Comparison of ENCODE assay signal across 16 cellular contexts in the genomic region with DNA sequence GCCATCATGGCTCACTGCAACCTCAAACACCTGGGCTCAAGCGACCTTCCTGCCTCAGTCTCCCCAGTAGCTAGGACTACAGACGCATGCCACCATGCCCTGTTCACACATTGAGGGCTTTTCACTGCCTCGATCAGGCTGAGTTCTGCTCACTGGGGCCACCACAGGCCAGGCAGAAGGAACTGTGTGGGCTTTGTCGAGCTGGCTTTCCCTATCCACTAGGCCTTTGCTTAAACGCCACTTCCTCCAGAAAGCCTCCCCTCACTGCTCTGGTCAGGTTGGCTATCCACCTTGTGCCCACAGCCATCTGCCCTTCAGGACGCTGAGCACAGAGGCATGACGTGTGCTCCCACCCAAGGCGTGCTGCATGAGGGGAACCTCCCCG. TPM values are rescaled to one million over a fixed set of nuclear protein-coding genes. Genes with fewer than 3 reads are reported as not detected.
DNase-seq lines count a peak whose midpoint lies in the region; ATAC-seq and TF ChIP-seq lines count a peak whose summit lies in the region.
"Had no signal": no experiment of that assay in that cellular context is flagged by ENCODE, and none has a peak within 500 bp of the region (broad histone marks: within the 10 kb centered on the region; RNA-seq: fewer than 3 reads in every experiment).

No MANE protein-coding gene starts in this region.

- TF ChIP-seq CTCF in HFFc6 (IDR thresholded peaks at IDR 0.05), result no peak
- TF ChIP-seq CTCF in activated CD8-positive, alpha-beta T cell treated with anti-CD3 and anti-CD28 coated beads for 36 hours (IDR thresholded peaks at IDR 0.05), result no peak
- no peak for TF ChIP-seq CTCF in lower lobe of right lung (IDR thresholded peaks at IDR 0.05)
- TF ChIP-seq CTCF in spleen (IDR thresholded peaks at IDR 0.05 in 8 of 11, conservative IDR thresholded peaks at IDR 0.05 in 3 of 11), result no peak
- no peak for TF ChIP-seq CTCF in MM.1S (IDR thresholded peaks at IDR 0.05; ENCODE audit: low read length)

- H3K27me3 ChIP-seq in lower lobe of right lung (ENCODE audit: low read depth) (no peaks in the 10 kb centered on the region), spleen (replicated peaks in 1 of 7) (no peaks in the 10 kb centered on the region), MM.1S (replicated peaks; ENCODE audit: insufficient read depth, low read length) (no peaks in the 10 kb centered on the region)
- H3K27me3 ChIP-seq: breast epithelium, thyroid gland had no signal

- peaks cover 11% of the 10 kb centered on the region for H3K4me1 Mint-ChIP-seq in HFFc6 (ENCODE audit: low read depth)
- H3K4me1 Mint-ChIP-seq in activated CD8-positive, alpha-beta T cell treated with anti-CD3 and anti-CD28 coated beads for 36 hours (ENCODE audit: low read depth), result peaks cover 42% of the 10 kb centered on the region

- no peak overlapping the region for H2AFZ ChIP-seq in MM.1S (ENCODE audit: low read length)
- H2AFZ ChIP-seq: parathyroid adenoma had no signal

- H3K27me3 Mint-ChIP-seq in HFFc6 (ENCODE audit: insufficient read depth), result no peaks in the 10 kb centered on the region
- no peaks in the 10 kb centered on the region for H3K27me3 Mint-ChIP-seq in activated CD8-positive, alpha-beta T cell treated with anti-CD3 and anti-CD28 coated beads for 36 hours
- H3K27me3 Mint-ChIP-seq: CD4-positive, alpha-beta memory T cell; effector memory CD8-positive, alpha-beta T cell; memory B cell had no signal

- H3K27ac Mint-ChIP-seq in HFFc6, result peak overlapping the region; percentile 12
- H3K27ac Mint-ChIP-seq in activated CD8-positive, alpha-beta T cell treated with anti-CD3 and anti-CD28 coated beads for 36 hours, result peak overlapping the region; percentile 54
- H3K27ac Mint-ChIP-seq: memory B cell had no signal

- DNase-seq in HFFc6, result no peak
- DNase-seq in activated CD8-positive, alpha-beta T cell treated with anti-CD3 and anti-CD28 coated beads for 36 hours, result no peak
- DNase-seq in lower lobe of right lung, result peak; percentile 17
- DNase-seq in spleen, result peak; percentile 52
- no peak for DNase-seq in H4 (ENCODE audit: low spot score)
- no peak for DNase-seq in MM.1S

- H3K79me2 ChIP-seq in MM.1S (ENCODE audit: low read length), result peaks cover 51% of the 10 kb centered on the region

- H3K36me3 ChIP-seq in lower lobe of right lung, result peaks cover 17% of the 10 kb centered on the region
- peaks cover 0 to 24% (median 16%) of the 10 kb centered on the region in 6 donors for H3K36me3 ChIP-seq in spleen
- no peaks in the 10 kb centered on the region for H3K36me3 ChIP-seq in MM.1S (replicated peaks; ENCODE audit: insufficient read depth, low read length)
- H3K36me3 ChIP-seq: breast epithelium had no signal

- POLR2A ChIA-PET in activated CD8-positive, alpha-beta T cell treated with anti-CD3 and anti-CD28 coated beads for 36 hours (lab: Charles Lee), result interaction anchor here (0.7 to 2.4 kb wide), 5 partner anchors 9 to 80 kb away, joined by 3 to 9 read pairs (median 3); a partner anchor contains a TSS

- H3K4me1 ChIP-seq in lower lobe of right lung, result peaks cover 42% of the 10 kb centered on the region
- H3K4me1 ChIP-seq in spleen, result peaks cover 6 to 73% (median 36%) of the 10 kb centered on the region in 6 donors
- H3K4me1 ChIP-seq in MM.1S (ENCODE audit: low read length), result no peaks in the 10 kb centered on the region
- H3K4me1 ChIP-seq: parathyroid adenoma had no signal

- 82 to 94% (median 87%) methylated on average over 9 of the region's 9 CpGs for WGBS in spleen, 5 donors

- intact Hi-C loops in activated CD8-positive, alpha-beta T cell treated with anti-CD3 and anti-CD28 coated beads for 36 hours (cut with micrococcal nuclease), result loop anchor here (2.0 to 5.0 kb wide), 2 partner anchors 41 to 69 kb away; no protein-coding TSS in a partner anchor
- intact Hi-C loops in lower lobe of right lung (cut with DNase I) (loop anchor here (10.0 kb wide), 1 partner anchor 69 kb away; no protein-coding TSS in a partner anchor), spleen (cut with DNase I; ENCODE audit: low total_unique reads) (loop anchor here (2.0 kb wide), 1 partner anchor 69 kb away; no protein-coding TSS in a partner anchor)

- H3K4me2 ChIP-seq in MM.1S (ENCODE audit: low read depth, low read length), result no peak overlapping the region

- H3K4me3 Mint-ChIP-seq in HFFc6, result no peak overlapping the region; the same call in 1 of the 2 replicates
- H3K4me3 Mint-ChIP-seq in activated CD8-positive, alpha-beta T cell treated with anti-CD3 and anti-CD28 coated beads for 36 hours, result no peak overlapping the region

- H3K9me2 ChIP-seq in MM.1S (replicated peaks; ENCODE audit: insufficient read depth, low read length), result no peaks in the 10 kb centered on the region

- no peaks in the 10 kb centered on the region for H3K36me3 Mint-ChIP-seq in HFFc6 (ENCODE audit: low read depth)
- H3K36me3 Mint-ChIP-seq in activated CD8-positive, alpha-beta T cell treated with anti-CD3 and anti-CD28 coated beads for 36 hours (ENCODE audit: low read depth), result no peaks in the 10 kb centered on the region

- no peaks in the 10 kb centered on the region for H3K9me3 Mint-ChIP-seq in HFFc6
- H3K9me3 Mint-ChIP-seq in activated CD8-positive, alpha-beta T cell treated with anti-CD3 and anti-CD28 coated beads for 36 hours, result no peaks in the 10 kb centered on the region
- H3K9me3 Mint-ChIP-seq: CD4-positive, alpha-beta memory T cell; effector memory CD8-positive, alpha-beta T cell; memory B cell had no signal

- no peaks in the 10 kb centered on the region for H3F3A ChIP-seq in MM.1S (ENCODE audit: insufficient read depth, low read length)

- no peaks in the 10 kb centered on the region for H4K20me1 ChIP-seq in MM.1S (ENCODE audit: insufficient read depth, low read length)

- no peak for ATAC-seq in activated CD8-positive, alpha-beta T cell treated with anti-CD3 and anti-CD28 coated beads for 36 hours
- ATAC-seq in lower lobe of right lung (no peak), HG03097 (IDR thresholded peaks at IDR 0.05; ENCODE audit: low FRiP score, unreplicated experiment) (no peak)

- no peak overlapping the region for H3K4me3 ChIP-seq in lower lobe of right lung
- H3K4me3 ChIP-seq in spleen, result no peak overlapping the region
- no peak overlapping the region for H3K4me3 ChIP-seq in MM.1S (ENCODE audit: low read length)
- H3K4me3 ChIP-seq: thyroid gland had no signal

- no peaks in the 10 kb centered on the region for H3K9me3 ChIP-seq in lower lobe of right lung
- H3K9me3 ChIP-seq in spleen, result no peaks in the 10 kb centered on the region
- H3K9me3 ChIP-seq in MM.1S (replicated peaks; ENCODE audit: insufficient read depth, low read length), result no peaks in the 10 kb centered on the region
- H3K9me3 ChIP-seq: breast epithelium, thyroid gland had no signal

- H3K9ac ChIP-seq in MM.1S (ENCODE audit: low read length), result no peak overlapping the region
- H3K9ac ChIP-seq: parathyroid adenoma had no signal

- CTCF ChIA-PET in activated CD8-positive, alpha-beta T cell treated with anti-CD3 and anti-CD28 coated beads for 36 hours (lab: Charles Lee), result interaction anchor here (0.7 to 4.7 kb wide), 38 partner anchors 9 to 154 kb away, joined by 3 to 103 read pairs (median 7); a partner anchor contains a TSS

- no peak for TF ChIP-seq POLR2A in spleen (IDR thresholded peaks at IDR 0.05)

- H3K27ac ChIP-seq in lower lobe of right lung (no peak overlapping the region), spleen (peak overlapping the region in 1 of 8 donors; percentile 45), MM.1S (ENCODE audit: low read length) (no peak overlapping the region)
- H3K27ac ChIP-seq: breast epithelium, parathyroid adenoma, SK-N-MC had no signal

RNA-seq across cellular contexts. Expression of a gene that starts 45.2 kb away (rescaled TPM):
- total RNA-seq in HFFc6 (2021; fragmentation: NEBNext Ultra II Directional; extraction: Animal tissue kit (Norgen Biotek cat#: 25700)), result 10 to 100 TPM; 19.0 to 23.8 (median 21.7) TPM
- 10 to 100 TPM; 26.0 to 28.7 TPM for total RNA-seq in activated CD8-positive, alpha-beta T cell treated with anti-CD3 and anti-CD28 coated beads for 36 hours
- total RNA-seq in lower lobe of right lung (55.9 TPM), spleen (10 to 100 TPM; 56.1 to 97.1 (median 79.7) TPM)
- polyA plus RNA-seq in spleen, result 10 to 100 TPM in 2 of 3 donors, 1 to 10 TPM in 1; 7.8 to 28.3 (median 11.5) TPM
- 4.3 and 5.0 TPM in 2 replicates for total RNA-seq in H4 (2014; rRNA removed; shearing (Covaris generic))

RNA-seq across cellular contexts. Expression of a gene that starts 50.3 kb away (rescaled TPM):
- not detected for total RNA-seq in HFFc6 (2021; fragmentation: NEBNext Ultra II Directional; extraction: Animal tissue kit (Norgen Biotek cat#: 25700))
- not detected for total RNA-seq in activated CD8-positive, alpha-beta T cell treated with anti-CD3 and anti-CD28 coated beads for 36 hours
- total RNA-seq in lower lobe of right lung (not detected), spleen (not detected)
- polyA plus RNA-seq in spleen, result not detected
- not detected in 2 replicates for total RNA-seq in H4 (2014; rRNA removed; shearing (Covaris generic))
- total RNA-seq: breast epithelium; CD4-positive, alpha-beta memory T cell; fibroblast of villous mesenchyme; HT1080; thyroid gland had no signal
- polyA plus RNA-seq: CD4-positive, alpha-beta memory T cell had no signal

RNA-seq across cellular contexts. Expression of a gene that starts 59.2 kb away (rescaled TPM):
- not detected for total RNA-seq in HFFc6 (2021; fragmentation: NEBNext Ultra II Directional; extraction: Animal tissue kit (Norgen Biotek cat#: 25700))
- total RNA-seq in activated CD8-positive, alpha-beta T cell treated with anti-CD3 and anti-CD28 coated beads for 36 hours, result not detected
- 4.2 TPM for total RNA-seq in lower lobe of right lung
- total RNA-seq in spleen, result 1 to 10 TPM in 3 of 7 donors, under 1 TPM in 4; 0.37 to 5.2 (median 0.95) TPM
- under 1 TPM; 0.13 to 0.24 (median 0.20) TPM for polyA plus RNA-seq in spleen
- total RNA-seq in H4 (2014; rRNA removed; shearing (Covaris generic)), result not detected in 2 replicates
- total RNA-seq: CD4-positive, alpha-beta memory T cell; HT1080 had no signal
- polyA plus RNA-seq: CD4-positive, alpha-beta memory T cell had no signal

Comparison
In these comparisons a context has a peak if more than half of its experiments do, and no peak if none do; other contexts are left out.
1. DNase-seq: peak in lower lobe of right lung (single experiment) and spleen (single experiment); none in HFFc6 (single experiment), activated CD8-positive, alpha-beta T cell treated with anti-CD3 and anti-CD28 coated beads for 36 hours (single experiment), H4 (single experiment) and MM.1S (single experiment).